Comparison of ENCODE assay signal across 1 cellular context in the genomic region with DNA sequence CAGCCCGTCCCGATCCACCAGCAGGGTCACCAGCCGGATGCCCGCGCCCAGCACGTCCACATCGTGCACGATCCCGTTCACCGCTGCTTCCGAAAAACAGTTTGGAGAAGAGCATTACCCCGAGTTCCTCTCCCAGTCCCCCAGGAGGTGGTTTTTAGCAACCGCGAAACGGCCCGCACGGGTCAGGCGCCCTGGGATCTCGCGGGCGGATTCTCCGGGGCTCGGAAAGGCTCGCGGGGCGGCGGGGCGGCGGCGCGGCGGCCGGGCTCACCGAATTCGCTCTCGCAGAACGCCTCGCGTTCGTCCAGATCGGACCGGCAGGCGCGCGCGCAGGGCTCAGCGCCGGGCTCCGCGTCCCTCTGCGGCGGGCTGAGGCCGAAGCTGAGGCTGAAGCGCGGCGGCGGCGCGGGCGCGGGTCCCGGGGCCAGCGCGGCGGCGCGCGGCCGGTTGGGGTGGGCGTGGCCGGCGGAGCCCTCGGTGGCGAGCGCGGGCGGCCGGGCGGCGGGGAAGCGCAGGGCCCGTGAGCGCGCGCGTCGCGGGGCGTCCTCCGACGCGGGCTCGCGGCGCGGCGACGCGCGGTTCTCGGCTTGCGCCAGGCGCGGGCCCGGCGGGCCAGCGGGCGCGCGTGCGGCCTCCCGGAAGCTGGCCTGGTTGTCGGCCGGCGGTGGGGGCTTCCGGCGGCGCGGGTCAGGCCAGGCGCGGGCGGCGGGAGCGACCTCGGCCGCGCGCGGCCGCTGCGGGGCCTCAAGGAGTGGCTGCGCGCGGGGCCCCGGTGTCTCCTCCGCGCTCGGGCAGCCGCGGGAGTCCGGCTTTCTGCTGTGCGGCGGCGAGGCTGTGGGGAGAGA.
TF ChIP-seq lines count a peak whose summit lies in the region.

No MANE protein-coding gene starts in this region.

TF ChIP-seq in K562, 482 proteins besides CTCF, POLR2A, EP300 and RAD21 (continued from another document and continues in another):
- TF ChIP-seq AFF1 (IDR thresholded peaks at IDR 0.05; ENCODE audit: low read depth in 1 of 2, partially characterized antibody in 2 of 2) (no peak), MYBL2 (IDR thresholded peaks at IDR 0.05; ENCODE audit: low read depth) (no peak), MYBL2 (CRISPR knock-in tag; IDR thresholded peaks at IDR 0.05; ENCODE audit: borderline replicate concordance) (no peak), CTBP1 (IDR thresholded peaks at IDR 0.05; ENCODE audit: borderline replicate concordance) (peak; percentile 69), ZBTB7A (IDR thresholded peaks at IDR 0.05; ENCODE audit: borderline replicate concordance, control insufficient read depth, low read depth, low read length) (peak; percentile 22; the same call in 1 of the 2 replicates), CBX3 (IDR thresholded peaks at IDR 0.05; ENCODE audit: borderline replicate concordance in 1 of 2, low read length in 2 of 2) (no peak), ZNF644 (tag; IDR thresholded peaks at IDR 0.05; ENCODE audit: low read depth) (peak; percentile 98), GABPB2 (CRISPR knock-in tag; conservative IDR thresholded peaks at IDR 0.05) (no peak), RBM22 (IDR thresholded peaks at IDR 0.05; ENCODE audit: low read depth, low read length, poor library complexity, severe bottlenecking) (peak; percentile 34), MLLT1 (IDR thresholded peaks at IDR 0.05) (no peak), SMAD2 (IDR thresholded peaks at IDR 0.05; ENCODE audit: low read depth, low read length) (no peak), HNRNPH1 (optimal IDR thresholded peaks at IDR 0.05; ENCODE audit: low read depth, low read length) (no peak), CHAMP1 (IDR thresholded peaks at IDR 0.05) (no peak), NCOA4 (IDR thresholded peaks at IDR 0.05; ENCODE audit: partially characterized antibody) (no peak), PYGO2 (tag; IDR thresholded peaks at IDR 0.05) (no peak), CBFA2T3 (IDR thresholded peaks at IDR 0.05) (no peak), MAZ (CRISPR knock-in tag; conservative IDR thresholded peaks at IDR 0.05 in 1 of 2, IDR thresholded peaks at IDR 0.05 in 1 of 2) (0 out of 4 replicates have a peak, but pooled peaks of 1 of the 2 experiments have one; percentile 74)
- TF ChIP-seq, protein P1, sequence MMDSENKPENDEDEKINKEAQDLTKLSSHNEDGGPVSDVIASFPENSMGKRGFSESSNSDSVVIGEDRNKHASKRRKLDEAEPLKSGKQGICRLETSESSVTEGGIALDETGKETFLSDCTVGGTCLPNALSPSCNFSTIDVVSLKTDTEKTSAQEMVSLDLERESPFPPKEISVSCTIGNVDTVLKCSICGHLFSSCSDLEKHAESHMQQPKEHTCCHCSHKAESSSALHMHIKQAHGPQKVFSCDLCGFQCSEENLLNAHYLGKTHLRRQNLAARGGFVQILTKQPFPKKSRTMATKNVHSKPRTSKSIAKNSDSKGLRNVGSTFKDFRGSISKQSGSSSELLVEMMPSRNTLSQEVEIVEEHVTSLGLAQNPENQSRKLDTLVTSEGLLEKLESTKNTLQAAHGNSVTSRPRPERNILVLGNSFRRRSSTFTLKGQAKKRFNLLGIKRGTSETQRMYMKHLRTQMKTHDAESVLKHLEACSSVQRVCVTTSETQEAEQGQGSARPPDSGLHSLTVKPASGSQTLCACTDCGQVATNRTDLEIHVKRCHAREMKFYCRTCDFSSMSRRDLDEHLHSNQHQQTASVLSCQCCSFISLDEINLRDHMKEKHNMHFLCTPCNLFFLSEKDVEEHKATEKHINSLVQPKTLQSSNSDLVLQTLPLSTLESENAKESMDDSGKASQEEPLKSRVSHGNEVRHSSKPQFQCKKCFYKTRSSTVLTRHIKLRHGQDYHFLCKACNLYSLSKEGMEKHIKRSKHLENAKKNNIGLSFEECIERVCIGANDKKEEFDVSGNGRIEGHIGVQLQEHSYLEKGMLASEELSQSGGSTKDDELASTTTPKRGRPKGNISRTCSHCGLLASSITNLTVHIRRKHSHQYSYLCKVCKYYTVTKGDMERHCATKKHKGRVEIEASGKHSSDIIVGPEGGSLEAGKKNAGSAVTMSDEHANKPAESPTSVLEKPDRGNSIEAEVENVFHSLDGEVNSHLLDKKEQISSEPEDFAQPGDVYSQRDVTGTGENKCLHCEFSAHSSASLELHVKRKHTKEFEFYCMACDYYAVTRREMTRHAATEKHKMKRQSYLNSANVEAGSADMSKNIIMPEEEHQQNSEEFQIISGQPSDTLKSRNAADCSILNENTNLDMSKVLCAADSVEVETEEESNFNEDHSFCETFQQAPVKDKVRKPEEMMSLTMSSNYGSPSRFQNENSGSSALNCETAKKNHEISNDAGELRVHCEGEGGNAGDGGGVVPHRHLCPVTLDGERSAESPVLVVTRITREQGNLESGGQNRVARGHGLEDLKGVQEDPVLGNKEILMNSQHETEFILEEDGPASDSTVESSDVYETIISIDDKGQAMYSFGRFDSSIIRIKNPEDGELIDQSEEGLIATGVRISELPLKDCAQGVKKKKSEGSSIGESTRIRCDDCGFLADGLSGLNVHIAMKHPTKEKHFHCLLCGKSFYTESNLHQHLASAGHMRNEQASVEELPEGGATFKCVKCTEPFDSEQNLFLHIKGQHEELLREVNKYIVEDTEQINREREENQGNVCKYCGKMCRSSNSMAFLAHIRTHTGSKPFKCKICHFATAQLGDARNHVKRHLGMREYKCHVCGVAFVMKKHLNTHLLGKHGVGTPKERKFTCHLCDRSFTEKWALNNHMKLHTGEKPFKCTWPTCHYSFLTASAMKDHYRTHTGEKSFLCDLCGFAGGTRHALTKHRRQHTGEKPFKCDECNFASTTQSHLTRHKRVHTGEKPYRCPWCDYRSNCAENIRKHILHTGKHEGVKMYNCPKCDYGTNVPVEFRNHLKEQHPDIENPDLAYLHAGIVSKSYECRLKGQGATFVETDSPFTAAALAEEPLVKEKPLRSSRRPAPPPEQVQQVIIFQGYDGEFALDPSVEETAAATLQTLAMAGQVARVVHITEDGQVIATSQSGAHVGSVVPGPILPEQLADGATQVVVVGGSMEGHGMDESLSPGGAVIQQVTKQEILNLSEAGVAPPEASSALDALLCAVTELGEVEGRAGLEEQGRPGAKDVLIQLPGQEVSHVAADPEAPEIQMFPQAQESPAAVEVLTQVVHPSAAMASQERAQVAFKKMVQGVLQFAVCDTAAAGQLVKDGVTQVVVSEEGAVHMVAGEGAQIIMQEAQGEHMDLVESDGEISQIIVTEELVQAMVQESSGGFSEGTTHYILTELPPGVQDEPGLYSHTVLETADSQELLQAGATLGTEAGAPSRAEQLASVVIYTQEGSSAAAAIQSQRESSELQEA (IDR thresholded peaks at IDR 0.05; ENCODE audit: low read depth), result no peak
- TF ChIP-seq, protein P2, sequence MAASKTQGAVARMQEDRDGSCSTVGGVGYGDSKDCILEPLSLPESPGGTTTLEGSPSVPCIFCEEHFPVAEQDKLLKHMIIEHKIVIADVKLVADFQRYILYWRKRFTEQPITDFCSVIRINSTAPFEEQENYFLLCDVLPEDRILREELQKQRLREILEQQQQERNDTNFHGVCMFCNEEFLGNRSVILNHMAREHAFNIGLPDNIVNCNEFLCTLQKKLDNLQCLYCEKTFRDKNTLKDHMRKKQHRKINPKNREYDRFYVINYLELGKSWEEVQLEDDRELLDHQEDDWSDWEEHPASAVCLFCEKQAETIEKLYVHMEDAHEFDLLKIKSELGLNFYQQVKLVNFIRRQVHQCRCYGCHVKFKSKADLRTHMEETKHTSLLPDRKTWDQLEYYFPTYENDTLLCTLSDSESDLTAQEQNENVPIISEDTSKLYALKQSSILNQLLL (CRISPR knock-in tag; IDR thresholded peaks at IDR 0.05; ENCODE audit: borderline replicate concordance), result no peak
- TF ChIP-seq, protein P3, sequence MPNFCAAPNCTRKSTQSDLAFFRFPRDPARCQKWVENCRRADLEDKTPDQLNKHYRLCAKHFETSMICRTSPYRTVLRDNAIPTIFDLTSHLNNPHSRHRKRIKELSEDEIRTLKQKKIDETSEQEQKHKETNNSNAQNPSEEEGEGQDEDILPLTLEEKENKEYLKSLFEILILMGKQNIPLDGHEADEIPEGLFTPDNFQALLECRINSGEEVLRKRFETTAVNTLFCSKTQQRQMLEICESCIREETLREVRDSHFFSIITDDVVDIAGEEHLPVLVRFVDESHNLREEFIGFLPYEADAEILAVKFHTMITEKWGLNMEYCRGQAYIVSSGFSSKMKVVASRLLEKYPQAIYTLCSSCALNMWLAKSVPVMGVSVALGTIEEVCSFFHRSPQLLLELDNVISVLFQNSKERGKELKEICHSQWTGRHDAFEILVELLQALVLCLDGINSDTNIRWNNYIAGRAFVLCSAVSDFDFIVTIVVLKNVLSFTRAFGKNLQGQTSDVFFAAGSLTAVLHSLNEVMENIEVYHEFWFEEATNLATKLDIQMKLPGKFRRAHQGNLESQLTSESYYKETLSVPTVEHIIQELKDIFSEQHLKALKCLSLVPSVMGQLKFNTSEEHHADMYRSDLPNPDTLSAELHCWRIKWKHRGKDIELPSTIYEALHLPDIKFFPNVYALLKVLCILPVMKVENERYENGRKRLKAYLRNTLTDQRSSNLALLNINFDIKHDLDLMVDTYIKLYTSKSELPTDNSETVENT (CRISPR knock-in tag; IDR thresholded peaks at IDR 0.05), result peak; percentile 38
- TF ChIP-seq, protein P4, sequence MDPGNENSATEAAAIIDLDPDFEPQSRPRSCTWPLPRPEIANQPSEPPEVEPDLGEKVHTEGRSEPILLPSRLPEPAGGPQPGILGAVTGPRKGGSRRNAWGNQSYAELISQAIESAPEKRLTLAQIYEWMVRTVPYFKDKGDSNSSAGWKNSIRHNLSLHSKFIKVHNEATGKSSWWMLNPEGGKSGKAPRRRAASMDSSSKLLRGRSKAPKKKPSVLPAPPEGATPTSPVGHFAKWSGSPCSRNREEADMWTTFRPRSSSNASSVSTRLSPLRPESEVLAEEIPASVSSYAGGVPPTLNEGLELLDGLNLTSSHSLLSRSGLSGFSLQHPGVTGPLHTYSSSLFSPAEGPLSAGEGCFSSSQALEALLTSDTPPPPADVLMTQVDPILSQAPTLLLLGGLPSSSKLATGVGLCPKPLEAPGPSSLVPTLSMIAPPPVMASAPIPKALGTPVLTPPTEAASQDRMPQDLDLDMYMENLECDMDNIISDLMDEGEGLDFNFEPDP (CRISPR knock-in tag; IDR thresholded peaks at IDR 0.05), result no peak
- TF ChIP-seq, protein P5, sequence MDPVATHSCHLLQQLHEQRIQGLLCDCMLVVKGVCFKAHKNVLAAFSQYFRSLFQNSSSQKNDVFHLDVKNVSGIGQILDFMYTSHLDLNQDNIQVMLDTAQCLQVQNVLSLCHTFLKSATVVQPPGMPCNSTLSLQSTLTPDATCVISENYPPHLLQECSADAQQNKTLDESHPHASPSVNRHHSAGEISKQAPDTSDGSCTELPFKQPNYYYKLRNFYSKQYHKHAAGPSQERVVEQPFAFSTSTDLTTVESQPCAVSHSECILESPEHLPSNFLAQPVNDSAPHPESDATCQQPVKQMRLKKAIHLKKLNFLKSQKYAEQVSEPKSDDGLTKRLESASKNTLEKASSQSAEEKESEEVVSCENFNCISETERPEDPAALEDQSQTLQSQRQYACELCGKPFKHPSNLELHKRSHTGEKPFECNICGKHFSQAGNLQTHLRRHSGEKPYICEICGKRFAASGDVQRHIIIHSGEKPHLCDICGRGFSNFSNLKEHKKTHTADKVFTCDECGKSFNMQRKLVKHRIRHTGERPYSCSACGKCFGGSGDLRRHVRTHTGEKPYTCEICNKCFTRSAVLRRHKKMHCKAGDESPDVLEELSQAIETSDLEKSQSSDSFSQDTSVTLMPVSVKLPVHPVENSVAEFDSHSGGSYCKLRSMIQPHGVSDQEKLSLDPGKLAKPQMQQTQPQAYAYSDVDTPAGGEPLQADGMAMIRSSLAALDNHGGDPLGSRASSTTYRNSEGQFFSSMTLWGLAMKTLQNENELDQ (CRISPR knock-in tag; IDR thresholded peaks at IDR 0.05; ENCODE audit: borderline replicate concordance), result no peak
